In the genomic region with DNA sequence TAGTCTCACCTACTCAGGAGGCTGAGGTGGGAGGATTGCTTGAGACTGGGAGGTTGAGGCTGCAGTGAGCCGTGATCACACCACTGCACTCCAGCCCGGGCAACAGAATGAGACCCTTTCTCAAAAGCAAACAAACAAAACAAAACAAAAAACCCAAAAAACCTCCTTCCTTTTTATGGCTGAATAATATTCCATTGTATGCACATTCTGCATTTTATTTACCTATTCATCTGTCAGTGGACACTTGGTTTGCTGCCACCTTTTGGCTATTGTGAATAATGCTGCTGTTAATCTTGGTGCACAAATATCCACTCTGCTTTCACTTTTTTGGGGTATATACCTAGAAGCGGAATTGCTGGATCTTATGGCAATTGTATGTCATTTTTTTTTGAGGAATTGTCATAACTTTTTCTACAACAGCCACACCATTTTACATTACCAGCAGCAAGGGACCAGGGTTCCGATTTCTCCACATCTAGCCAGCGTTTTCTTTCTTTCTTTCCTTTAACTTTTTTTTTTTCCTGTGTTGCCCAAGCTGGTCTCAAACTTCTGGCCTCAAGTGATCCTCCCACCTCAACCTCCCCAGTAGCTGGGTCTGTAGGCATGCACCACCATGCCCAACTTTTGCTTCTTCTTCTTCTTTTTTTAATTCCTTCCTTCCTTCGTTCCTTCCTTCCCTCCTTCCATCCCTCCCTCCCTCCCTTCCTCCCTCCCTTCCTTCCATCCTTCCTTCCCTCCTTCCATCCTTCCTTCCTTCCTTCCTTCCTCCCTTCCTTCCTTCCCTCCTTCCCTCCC, we compare ENCODE assay signal across 9 cellular contexts. TPM values are rescaled to one million over a fixed set of nuclear protein-coding genes. Genes with fewer than 3 reads are reported as not detected.
DNase-seq lines count a peak whose midpoint lies in the region; ATAC-seq and TF ChIP-seq lines count a peak whose summit lies in the region.
"Had no signal": no experiment of that assay in that cellular context is flagged by ENCODE, and none has a peak within 500 bp of the region (broad histone marks: within the 10 kb centered on the region; RNA-seq: fewer than 3 reads in every experiment).

No MANE protein-coding gene starts in this region.

- no peak overlapping the region for H3K27ac ChIP-seq in cardiac muscle cell
- no peak overlapping the region for H3K27ac ChIP-seq in right cardiac atrium (ENCODE audit: low read length)
- no peak overlapping the region for H3K27ac ChIP-seq in PC-9
- H3K27ac ChIP-seq: skin epidermis had no signal

- no peak overlapping the region for H2AFZ ChIP-seq in PC-9

- BruUV-seq in PC-9 (replicated peaks; lab: Mats Ljungman, UMichigan) = no TSS peak

- 91% methylated on average over 6 of the region's 6 CpGs for WGBS in right cardiac atrium

- H3F3A ChIP-seq in PC-9 (ENCODE audit: insufficient read depth, low read depth) = peaks cover 22% of the 10 kb centered on the region; the same call in 1 of the 2 replicates

- POLR2A ChIA-PET in PC-9 (lab: Charles Lee; ENCODE audit: unreplicated experiment) = no interaction called here

- H4K20me1 ChIP-seq in PC-9 (ENCODE audit: insufficient read depth) = no peaks in the 10 kb centered on the region

- H3K36me3 Mint-ChIP-seq in type B pancreatic cell = no peaks in the 10 kb centered on the region

- no peaks in the 10 kb centered on the region for H3K79me2 ChIP-seq in PC-9 (ENCODE audit: low read depth)

- no peaks in the 10 kb centered on the region for H3K4me1 Mint-ChIP-seq in type B pancreatic cell (ENCODE audit: unreplicated experiment)

- H3K4me3 Mint-ChIP-seq in type B pancreatic cell = no peak overlapping the region

- DNase-seq in cardiac muscle cell (ENCODE audit: low read depth in 1 of 2, low spot score in 1 of 2) (peak; percentile 28 to 41), right cardiac atrium (no peak), PC-9 (peak in 1 of 2 experiments; percentile 14), fibroblast of mammary gland (ENCODE audit: low read depth) (peak; percentile 48), type B pancreatic cell (ENCODE audit: extremely low spot score, unreplicated experiment) (no peak), iPS-NIHi11 (ENCODE audit: low spot score) (no peak)

- TF ChIP-seq CTCF in cardiac muscle cell (IDR thresholded peaks at IDR 0.05; ENCODE audit: low read depth, low read length) (peak; percentile 55), PC-9 (conservative IDR thresholded peaks at IDR 0.05) (peak; percentile 75), fibroblast of mammary gland (conservative IDR thresholded peaks at IDR 0.05; ENCODE audit: control insufficient read depth, insufficient read depth, low read depth, low read length) (peak; percentile 65), type B pancreatic cell (conservative IDR thresholded peaks at IDR 0.05) (peak; percentile 63)

- ATAC-seq in right cardiac atrium (no peak), GM19351 (IDR thresholded peaks at IDR 0.05; ENCODE audit: unreplicated experiment) (no peak), HG03354 (IDR thresholded peaks at IDR 0.05; ENCODE audit: poor library complexity, severe bottlenecking, unreplicated experiment) (no peak)

- peaks cover 7% of the 10 kb centered on the region for H3K9me3 Mint-ChIP-seq in type B pancreatic cell

- no peaks in the 10 kb centered on the region for H3K27me3 ChIP-seq in cardiac muscle cell
- no peaks in the 10 kb centered on the region for H3K27me3 ChIP-seq in right cardiac atrium (ENCODE audit: control insufficient read depth, insufficient read depth)
- peaks cover 28% of the 10 kb centered on the region; the same call in 1 of the 2 replicates for H3K27me3 ChIP-seq in PC-9 (ENCODE audit: insufficient read depth, low read depth)

- H3K36me3 ChIP-seq in cardiac muscle cell (no peaks in the 10 kb centered on the region), PC-9 (ENCODE audit: low read depth) (no peaks in the 10 kb centered on the region)

- intact Hi-C loops in right cardiac atrium (cut with DNase I) (no loop called here), PC-9 (cut with micrococcal nuclease; ENCODE audit: unreplicated experiment) (loop anchor here (1.0 to 10.0 kb wide), 2 partner anchors 80 to 220 kb away; no protein-coding TSS in a partner anchor)

- H3K9me2 ChIP-seq in PC-9 (ENCODE audit: insufficient read depth) = no peaks in the 10 kb centered on the region

- H3K9me3 ChIP-seq in cardiac muscle cell (ENCODE audit: low read depth) (no peaks in the 10 kb centered on the region), right cardiac atrium (ENCODE audit: control insufficient read depth, low read length) (no peaks in the 10 kb centered on the region), PC-9 (ENCODE audit: insufficient read depth, low read depth) (no peaks in the 10 kb centered on the region)

- H3K4me1 ChIP-seq in cardiac muscle cell (ENCODE audit: low read depth) (peaks cover 12% of the 10 kb centered on the region), right cardiac atrium (ENCODE audit: control insufficient read depth, insufficient read depth, low read length) (no peaks in the 10 kb centered on the region), PC-9 (replicated peaks; ENCODE audit: insufficient read depth) (peaks cover 18% of the 10 kb centered on the region)

- H3K27me3 Mint-ChIP-seq in type B pancreatic cell = peaks cover 63% of the 10 kb centered on the region

- CTCF ChIA-PET in PC-9 (lab: Charles Lee) = interaction anchor here (0.6 kb wide), 1 partner anchor 442 kb away, joined by 5 read pairs; no protein-coding TSS in a partner anchor

- no peak overlapping the region for H3K27ac Mint-ChIP-seq in type B pancreatic cell

- peak overlapping the region; percentile 6; the same call in 1 of the 2 replicates for H3K4me2 ChIP-seq in PC-9

- no peak overlapping the region for H3K4me3 ChIP-seq in cardiac muscle cell
- H3K4me3 ChIP-seq in right cardiac atrium (ENCODE audit: low read length) = no peak overlapping the region
- H3K4me3 ChIP-seq in PC-9 = no peak overlapping the region
- no peak overlapping the region for H3K4me3 ChIP-seq in fibroblast of mammary gland (ENCODE audit: control insufficient read depth, low read depth, low read length)
- H3K4me3 ChIP-seq: skin epidermis had no signal

RNA-seq across cellular contexts. Expression of a gene that starts 30.6 kb away (rescaled TPM):
- 1,657 and 1,772 TPM in 2 replicates for total RNA-seq in cardiac muscle cell
- 1,190 and 1,339 TPM in 2 replicates for polyA plus RNA-seq in cardiac muscle cell
- 100 to 1,000 TPM; 176 to 241 (median 220) TPM for total RNA-seq in right cardiac atrium
- 250 TPM for polyA plus RNA-seq in right cardiac atrium
- total RNA-seq in PC-9 (2021) = 2.2 and 3.4 TPM in 2 replicates
- 1.00 and 3.2 TPM in 2 replicates for total RNA-seq in type B pancreatic cell (ENCODE audit: low replicate concordance)

Comparison
In these comparisons a context has a peak if more than half of its experiments do, and no peak if none do; other contexts are left out.
1. DNase-seq: peak in cardiac muscle cell (2 of 2) and fibroblast of mammary gland (single experiment); none in right cardiac atrium (0 of 3), type B pancreatic cell (single experiment) and iPS-NIHi11 (single experiment).
2. RNA of a gene that starts 30.6 kb away (total RNA-seq): 1,657 to 1,772 TPM in cardiac muscle cell and 176 to 241 TPM in right cardiac atrium; 1.00 to 3.2 TPM in type B pancreatic cell and 2.2 to 3.4 TPM in PC-9; every median in the first group is over 10 times any median in the second.
3. Peak in every context shown above with its lines, with median percentiles within 50 percentile points of each other: CTCF ChIP-seq.